8 cellular contexts compared by ENCODE assay signal in genomic region chr16:67279296-67280089, GRCh38.
A peak's percentile ranks its signal among the peaks of the same experiment; 100 is the strongest.
DNase-seq lines count a peak whose midpoint lies in the region; TF ChIP-seq lines count a peak whose summit lies in the region.

A gene with protein sequence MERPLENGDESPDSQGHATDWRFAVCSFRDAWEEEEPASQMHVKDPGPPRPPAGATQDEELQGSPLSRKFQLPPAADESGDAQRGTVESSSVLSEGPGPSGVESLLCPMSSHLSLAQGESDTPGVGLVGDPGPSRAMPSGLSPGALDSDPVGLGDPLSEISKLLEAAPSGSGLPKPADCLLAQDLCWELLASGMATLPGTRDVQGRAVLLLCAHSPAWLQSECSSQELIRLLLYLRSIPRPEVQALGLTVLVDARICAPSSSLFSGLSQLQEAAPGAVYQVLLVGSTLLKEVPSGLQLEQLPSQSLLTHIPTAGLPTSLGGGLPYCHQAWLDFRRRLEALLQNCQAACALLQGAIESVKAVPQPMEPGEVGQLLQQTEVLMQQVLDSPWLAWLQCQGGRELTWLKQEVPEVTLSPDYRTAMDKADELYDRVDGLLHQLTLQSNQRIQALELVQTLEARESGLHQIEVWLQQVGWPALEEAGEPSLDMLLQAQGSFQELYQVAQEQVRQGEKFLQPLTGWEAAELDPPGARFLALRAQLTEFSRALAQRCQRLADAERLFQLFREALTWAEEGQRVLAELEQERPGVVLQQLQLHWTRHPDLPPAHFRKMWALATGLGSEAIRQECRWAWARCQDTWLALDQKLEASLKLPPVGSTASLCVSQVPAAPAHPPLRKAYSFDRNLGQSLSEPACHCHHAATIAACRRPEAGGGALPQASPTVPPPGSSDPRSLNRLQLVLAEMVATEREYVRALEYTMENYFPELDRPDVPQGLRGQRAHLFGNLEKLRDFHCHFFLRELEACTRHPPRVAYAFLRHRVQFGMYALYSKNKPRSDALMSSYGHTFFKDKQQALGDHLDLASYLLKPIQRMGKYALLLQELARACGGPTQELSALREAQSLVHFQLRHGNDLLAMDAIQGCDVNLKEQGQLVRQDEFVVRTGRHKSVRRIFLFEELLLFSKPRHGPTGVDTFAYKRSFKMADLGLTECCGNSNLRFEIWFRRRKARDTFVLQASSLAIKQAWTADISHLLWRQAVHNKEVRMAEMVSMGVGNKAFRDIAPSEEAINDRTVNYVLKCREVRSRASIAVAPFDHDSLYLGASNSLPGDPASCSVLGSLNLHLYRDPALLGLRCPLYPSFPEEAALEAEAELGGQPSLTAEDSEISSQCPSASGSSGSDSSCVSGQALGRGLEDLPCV (plus strand): TSS chr16:67279532. CDS start chr16:67280045, 513 bp downstream.

- TF ChIP-seq CTCF in HEK293 (tag by site-specific recombination; IDR thresholded peaks at IDR 0.05) (no peak), astrocyte of the spinal cord (IDR thresholded peaks at IDR 0.05; ENCODE audit: low read depth, low read length) (peak; percentile 47)

- in situ Hi-C loops in astrocyte of the spinal cord (cut with HindIII; ENCODE audit: low sequenced_read_pairs): no loop called here

- DNase-seq in GM03348 (ENCODE audit: low spot score): peak; percentile 91
- DNase-seq in NCI-H1105 (lab: John Stamatoyannopoulos, UW): peak; percentile 55
- peak; percentile 60 for DNase-seq in T-helper 22 cell (ENCODE audit: low read depth)
- DNase-seq in astrocyte of the spinal cord (ENCODE audit: low read depth, low spot score): peak; percentile 71
- no peak for DNase-seq in dedifferentiated amniotic fluid mesenchymal stem cell (ENCODE audit: extremely low spot score)

- H3K36me3 ChIP-seq in HEK293 (ENCODE audit: control insufficient read depth in 2 of 2, insufficient read depth in 1 of 2, low read length in 2 of 2): peaks cover 0 to 39% of the 10 kb centered on the region in 2 experiments; a peak in 2 of 3 replicates

- H3K4me3 ChIP-seq in HEK293 (ENCODE audit: low read depth, low read length): peak within 1 kb of the TSS; percentile 50
- peak within 1 kb of the TSS; percentile 46 for H3K4me3 ChIP-seq in astrocyte of the spinal cord (ENCODE audit: low read depth, low read length)
- H3K4me3 ChIP-seq in iPS-11a (ENCODE audit: low read depth, low read length): peak within 1 kb of the TSS; percentile 30
- peak within 1 kb of the TSS; percentile 46 to 87 (median 59) for H3K4me3 ChIP-seq in skin epidermis

- no peaks in the 10 kb centered on the region for H3K4me1 ChIP-seq in HEK293 (ENCODE audit: control insufficient read depth, insufficient read depth, low read length)

- CTCF ChIA-PET in HEK293 (lab: Yijun Ruan, JAX): interaction anchor here (0.7 to 3.8 kb wide), 6 partner anchors 9 to 317 kb away, joined by 3 to 14 read pairs (median 4); no protein-coding TSS in a partner anchor

- no peaks in the 10 kb centered on the region for H3K9me3 ChIP-seq in HEK293 (ENCODE audit: control insufficient read depth, insufficient read depth, low read depth, low read length)

- peak within 1 kb of the TSS; percentile 50; the same call in 1 of the 2 replicates for H3K27ac ChIP-seq in HEK293 (ENCODE audit: extremely low read depth, low read depth, low read length)
- peak within 1 kb of the TSS; percentile 8 to 94 (median 82) for H3K27ac ChIP-seq in skin epidermis

- POLR2A ChIA-PET in HEK293 (lab: Yijun Ruan, JAX): interaction anchor here (1.2 kb wide), 1 partner anchor 11 kb away, joined by 3 read pairs; no protein-coding TSS in a partner anchor

TF ChIP-seq in HEK293, 187 proteins besides CTCF, POLR2A, EP300 and RAD21 (continues in another document):
- TF ChIP-seq ZNF843 (tag by site-specific recombination; IDR thresholded peaks at IDR 0.05) (no peak), ZNF768 (tag by site-specific recombination; IDR thresholded peaks at IDR 0.05) (no peak), ZNF398 (tag by site-specific recombination; IDR thresholded peaks at IDR 0.05) (peak; percentile 57), ZNF140 (tag by site-specific recombination; IDR thresholded peaks at IDR 0.05) (no peak), KLF10 (tag by site-specific recombination; IDR thresholded peaks at IDR 0.05) (peak; percentile 53; the same call in 1 of the 2 replicates), GLI4 (tag by site-specific recombination; IDR thresholded peaks at IDR 0.05) (no peak), ZFP37 (tag by site-specific recombination; IDR thresholded peaks at IDR 0.05) (no peak), ATF2 (tag by site-specific recombination; IDR thresholded peaks at IDR 0.05; ENCODE audit: low read depth) (no peak), SALL2 (tag by site-specific recombination; IDR thresholded peaks at IDR 0.05; ENCODE audit: borderline replicate concordance) (no peak), ZNF501 (tag by site-specific recombination; IDR thresholded peaks at IDR 0.05) (no peak), GLIS2 (tag by site-specific recombination; IDR thresholded peaks at IDR 0.05) (no peak), SETDB1 (IDR thresholded peaks at IDR 0.05; ENCODE audit: insufficient read length, low read length) (no peak), ZNF266 (tag by site-specific recombination; IDR thresholded peaks at IDR 0.05; ENCODE audit: low read depth) (no peak), ZXDB (tag by site-specific recombination; IDR thresholded peaks at IDR 0.05) (no peak), ZNF311 (tag by site-specific recombination; IDR thresholded peaks at IDR 0.05; ENCODE audit: borderline replicate concordance) (no peak)
- TF ChIP-seq, protein P1, sequence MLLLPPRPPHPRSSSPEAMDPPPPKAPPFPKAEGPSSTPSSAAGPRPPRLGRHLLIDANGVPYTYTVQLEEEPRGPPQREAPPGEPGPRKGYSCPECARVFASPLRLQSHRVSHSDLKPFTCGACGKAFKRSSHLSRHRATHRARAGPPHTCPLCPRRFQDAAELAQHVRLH (tag by site-specific recombination; IDR thresholded peaks at IDR 0.05): no peak
- TF ChIP-seq, protein P2, sequence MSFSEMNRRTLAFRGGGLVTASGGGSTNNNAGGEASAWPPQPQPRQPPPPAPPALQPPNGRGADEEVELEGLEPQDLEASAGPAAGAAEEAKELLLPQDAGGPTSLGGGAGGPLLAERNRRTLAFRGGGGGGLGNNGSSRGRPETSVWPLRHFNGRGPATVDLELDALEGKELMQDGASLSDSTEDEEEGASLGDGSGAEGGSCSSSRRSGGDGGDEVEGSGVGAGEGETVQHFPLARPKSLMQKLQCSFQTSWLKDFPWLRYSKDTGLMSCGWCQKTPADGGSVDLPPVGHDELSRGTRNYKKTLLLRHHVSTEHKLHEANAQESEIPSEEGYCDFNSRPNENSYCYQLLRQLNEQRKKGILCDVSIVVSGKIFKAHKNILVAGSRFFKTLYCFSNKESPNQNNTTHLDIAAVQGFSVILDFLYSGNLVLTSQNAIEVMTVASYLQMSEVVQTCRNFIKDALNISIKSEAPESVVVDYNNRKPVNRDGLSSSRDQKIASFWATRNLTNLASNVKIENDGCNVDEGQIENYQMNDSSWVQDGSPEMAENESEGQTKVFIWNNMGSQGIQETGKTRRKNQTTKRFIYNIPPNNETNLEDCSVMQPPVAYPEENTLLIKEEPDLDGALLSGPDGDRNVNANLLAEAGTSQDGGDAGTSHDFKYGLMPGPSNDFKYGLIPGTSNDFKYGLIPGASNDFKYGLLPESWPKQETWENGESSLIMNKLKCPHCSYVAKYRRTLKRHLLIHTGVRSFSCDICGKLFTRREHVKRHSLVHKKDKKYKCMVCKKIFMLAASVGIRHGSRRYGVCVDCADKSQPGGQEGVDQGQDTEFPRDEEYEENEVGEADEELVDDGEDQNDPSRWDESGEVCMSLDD (tag by site-specific recombination; IDR thresholded peaks at IDR 0.05): no peak
- TF ChIP-seq, protein P3, sequence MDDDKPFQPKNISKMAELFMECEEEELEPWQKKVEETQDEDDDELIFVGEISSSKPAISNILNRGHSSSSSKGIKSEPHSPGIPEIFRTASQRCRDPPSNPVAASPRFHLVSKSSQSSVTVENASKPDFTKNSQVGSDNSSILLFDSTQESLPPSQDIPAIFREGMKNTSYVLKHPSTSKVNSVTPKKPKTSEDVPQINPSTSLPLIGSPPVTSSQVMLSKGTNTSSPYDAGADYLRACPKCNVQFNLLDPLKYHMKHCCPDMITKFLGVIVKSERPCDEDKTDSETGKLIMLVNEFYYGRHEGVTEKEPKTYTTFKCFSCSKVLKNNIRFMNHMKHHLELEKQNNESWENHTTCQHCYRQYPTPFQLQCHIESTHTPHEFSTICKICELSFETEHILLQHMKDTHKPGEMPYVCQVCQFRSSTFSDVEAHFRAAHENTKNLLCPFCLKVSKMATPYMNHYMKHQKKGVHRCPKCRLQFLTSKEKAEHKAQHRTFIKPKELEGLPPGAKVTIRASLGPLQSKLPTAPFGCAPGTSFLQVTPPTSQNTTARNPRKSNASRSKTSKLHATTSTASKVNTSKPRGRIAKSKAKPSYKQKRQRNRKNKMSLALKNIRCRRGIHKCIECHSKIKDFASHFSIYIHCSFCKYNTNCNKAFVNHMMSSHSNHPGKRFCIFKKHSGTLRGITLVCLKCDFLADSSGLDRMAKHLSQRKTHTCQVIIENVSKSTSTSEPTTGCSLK (tag by site-specific recombination; IDR thresholded peaks at IDR 0.05): no peak
